8 cellular contexts compared by ENCODE assay signal in the genomic region with DNA sequence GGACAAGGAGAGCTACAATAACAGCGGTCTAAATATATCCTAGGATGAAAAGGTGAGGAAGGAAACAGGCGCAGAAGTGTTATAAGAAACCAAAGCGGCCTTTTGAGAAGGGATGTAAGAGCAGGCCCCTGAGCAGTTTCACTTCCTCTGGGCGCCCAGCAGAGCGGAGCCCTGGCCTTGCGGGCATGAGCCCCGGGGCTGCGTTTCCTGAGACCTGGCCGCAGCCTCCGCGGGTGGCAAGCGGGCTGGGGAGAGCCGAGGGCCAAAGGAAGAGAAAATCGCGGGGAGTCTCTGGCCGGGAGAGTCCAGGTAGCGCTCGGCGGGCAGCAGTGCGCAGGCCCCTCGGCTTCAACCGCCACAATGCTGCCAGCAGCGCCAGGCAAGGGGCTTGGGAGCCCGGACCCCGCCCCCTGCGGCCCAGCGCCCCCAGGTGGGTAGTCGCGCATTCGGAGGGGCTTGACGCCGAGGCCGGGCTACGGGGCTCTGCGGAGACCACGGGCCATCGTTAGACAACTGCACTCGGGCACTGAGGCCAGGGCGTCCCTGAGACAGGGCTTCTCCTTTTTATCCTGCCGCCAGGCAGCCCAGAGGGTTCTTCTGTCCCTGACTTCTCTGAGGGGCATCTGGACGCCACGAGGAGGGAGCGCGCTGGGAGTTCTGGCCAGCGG. TPM values are rescaled to one million over a fixed set of nuclear protein-coding genes. Genes with fewer than 3 reads are reported as not detected.
DNase-seq lines count a peak whose midpoint lies in the region; ATAC-seq, FAIRE-seq and TF ChIP-seq lines count a peak whose summit lies in the region.

A gene with protein sequence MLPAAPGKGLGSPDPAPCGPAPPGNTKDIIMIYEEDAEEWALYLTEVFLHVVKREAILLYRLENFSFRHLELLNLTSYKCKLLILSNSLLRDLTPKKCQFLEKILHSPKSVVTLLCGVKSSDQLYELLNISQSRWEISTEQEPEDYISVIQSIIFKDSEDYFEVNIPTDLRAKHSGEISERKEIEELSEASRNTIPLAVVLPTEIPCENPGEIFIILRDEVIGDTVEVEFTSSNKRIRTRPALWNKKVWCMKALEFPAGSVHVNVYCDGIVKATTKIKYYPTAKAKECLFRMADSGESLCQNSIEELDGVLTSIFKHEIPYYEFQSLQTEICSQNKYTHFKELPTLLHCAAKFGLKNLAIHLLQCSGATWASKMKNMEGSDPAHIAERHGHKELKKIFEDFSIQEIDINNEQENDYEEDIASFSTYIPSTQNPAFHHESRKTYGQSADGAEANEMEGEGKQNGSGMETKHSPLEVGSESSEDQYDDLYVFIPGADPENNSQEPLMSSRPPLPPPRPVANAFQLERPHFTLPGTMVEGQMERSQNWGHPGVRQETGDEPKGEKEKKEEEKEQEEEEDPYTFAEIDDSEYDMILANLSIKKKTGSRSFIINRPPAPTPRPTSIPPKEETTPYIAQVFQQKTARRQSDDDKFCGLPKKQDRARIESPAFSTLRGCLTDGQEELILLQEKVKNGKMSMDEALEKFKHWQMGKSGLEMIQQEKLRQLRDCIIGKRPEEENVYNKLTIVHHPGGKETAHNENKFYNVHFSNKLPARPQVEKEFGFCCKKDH (plus strand): TSS at position 210 of the 668 bp plus-strand sequence. CDS start 151 bp downstream, at position 361.

- FAIRE-seq in pancreas (lab: Jason Lieb, UNC): no peak

- peak; percentile 100 for ATAC-seq in GM18907 (IDR thresholded peaks at IDR 0.05; ENCODE audit: unreplicated experiment)
- ATAC-seq in HG03108 (IDR thresholded peaks at IDR 0.05; ENCODE audit: unreplicated experiment): peak; percentile 100
- ATAC-seq in heart left ventricle: peak in 3 of 4 donors; percentile 54 to 82 (median 57)
- peak; percentile 79 to 94 (median 91) for ATAC-seq in pancreas

- H3K27ac Mint-ChIP-seq in activated naive CD4-positive, alpha-beta T cell treated with anti-CD3 and anti-CD28 coated beads, Interleukin-2, amount 50 U/mL, for 24 hours: no peak within 1 kb of the TSS

- H3K4me1 ChIP-seq in heart left ventricle (peaks cover 0 to 11% (median 0%) of the 10 kb centered on the region in 12 donors), pancreas (no peaks in the 10 kb centered on the region)

- H3K36me3 ChIP-seq in heart left ventricle (no peaks in the 10 kb centered on the region), pancreas (no peaks in the 10 kb centered on the region)

- H3K9me3 ChIP-seq in heart left ventricle (peaks cover 0 to 4% (median 0%) of the 10 kb centered on the region in 12 donors), pancreas (no peaks in the 10 kb centered on the region)

- TF ChIP-seq CTCF in heart left ventricle (IDR thresholded peaks at IDR 0.05): peak in 1 of 12 donors; percentile 4
- no peak for TF ChIP-seq CTCF in pancreas (IDR thresholded peaks at IDR 0.05)

- intact Hi-C loops in heart left ventricle (cut with DNase I) (no loop called here), pancreas (cut with DNase I) (no loop called here)

- peaks cover 4% of the 10 kb centered on the region for H3K9me3 Mint-ChIP-seq in activated naive CD4-positive, alpha-beta T cell treated with anti-CD3 and anti-CD28 coated beads, Interleukin-2, amount 50 U/mL, for 24 hours

- H3K27ac ChIP-seq in heart left ventricle (peak within 1 kb of the TSS in 1 of 12 donors; percentile 76), pancreas (peak within 1 kb of the TSS in 2 of 4 donors; percentile 14 to 33)

- 4 to 7% (median 6%) methylated on average over 33 to 45 of the region's 45 CpGs for WGBS in heart left ventricle, 4 donors
- WGBS in pancreas, 2 donors: 6 to 9% methylated on average over 44 to 45 of the region's 45 CpGs

- H3K27me3 ChIP-seq in heart left ventricle: peaks cover 0 to 17% (median 10%) of the 10 kb centered on the region in 9 donors
- H3K27me3 ChIP-seq in pancreas: no peaks in the 10 kb centered on the region

- peak within 1 kb of the TSS; percentile 29 to 67 (median 52) for H3K4me3 ChIP-seq in heart left ventricle
- peak within 1 kb of the TSS; percentile 42 to 50 (median 48) for H3K4me3 ChIP-seq in pancreas

- no peaks in the 10 kb centered on the region for H3K36me3 Mint-ChIP-seq in activated naive CD4-positive, alpha-beta T cell treated with anti-CD3 and anti-CD28 coated beads, Interleukin-2, amount 50 U/mL, for 24 hours

- no peak for TF ChIP-seq POLR2A in heart left ventricle (IDR thresholded peaks at IDR 0.05)

- peak within 1 kb of the TSS; percentile 72 for H3K4me3 Mint-ChIP-seq in activated naive CD4-positive, alpha-beta T cell treated with anti-CD3 and anti-CD28 coated beads, Interleukin-2, amount 50 U/mL, for 24 hours

- H3K4me1 Mint-ChIP-seq in activated naive CD4-positive, alpha-beta T cell treated with anti-CD3 and anti-CD28 coated beads, Interleukin-2, amount 50 U/mL, for 24 hours: peaks cover 7% of the 10 kb centered on the region

- peaks cover 42% of the 10 kb centered on the region for H3K27me3 Mint-ChIP-seq in activated naive CD4-positive, alpha-beta T cell treated with anti-CD3 and anti-CD28 coated beads, Interleukin-2, amount 50 U/mL, for 24 hours

- peak; percentile 29 for DNase-seq in AG20443 (ENCODE audit: low spot score)
- peak; percentile 83 to 91 for DNase-seq in NOMO-1 (lab: John Stamatoyannopoulos, UW; ENCODE audit: unreplicated experiment in 2 of 2)
- peak; percentile 10 to 72 (median 29) for DNase-seq in heart left ventricle
- DNase-seq in pancreas: peak; percentile 8 to 75 (median 42)
- DNase-seq in NCI-H446 treated with DMSO at 0.1 percent for 48 hours (lab: John Stamatoyannopoulos, UW): no peak

RNA-seq across cellular contexts. Expression of the gene that starts here (rescaled TPM):
- total RNA-seq in heart left ventricle (1 to 10 TPM in 2 of 9 donors, under 1 TPM in 3, not detected in 4; 0.09 to 2.7 (median 0.71) TPM), pancreas (1 to 10 TPM in 2 of 6 donors, under 1 TPM in 4; 0.13 to 1.1 (median 0.34) TPM)
- polyA plus RNA-seq in heart left ventricle (under 1 TPM; 0.08 to 0.25 TPM), pancreas (1 to 10 TPM in 1 of 2 donors, under 1 TPM in 1; 0.57 to 2.0 TPM)
